28 cellular contexts compared by ENCODE assay signal in genomic region chr11:116547571-116547970, GRCh38.
"Had no signal": no experiment of that assay in that cellular context is flagged by ENCODE, and none has a peak within 500 bp of the region (broad histone marks: within the 10 kb centered on the region; RNA-seq: fewer than 3 reads in every experiment).

No MANE protein-coding gene starts in this region.

- H3K9me3 Mint-ChIP-seq: mesothelial cell of epicardium had no signal

- H3K4me3 ChIP-seq: left lung, lower lobe of right lung, pancreas, right atrium auricular region, right lobe of liver, skin epidermis, stomach, testis, thyroid gland, transverse colon, upper lobe of left lung, vagina had no signal

- H3K4me3 Mint-ChIP-seq: mesothelial cell of epicardium; naive B cell; natural killer cell; nephron progenitor cell; stimulated activated naive B cell treated with anti-CD40 and anti-IgM and Interleukin-4, amounts not matched to agents 10 μg/mL and 1 μg/mL and 100 μg/mL, for 72 hours had no signal

- H3K4me1 Mint-ChIP-seq: mesothelial cell of epicardium; naive B cell; natural killer cell; nephron progenitor cell; stimulated activated naive B cell treated with anti-CD40 and anti-IgM and Interleukin-4, amounts not matched to agents 10 μg/mL and 1 μg/mL and 100 μg/mL, for 72 hours had no signal

- DNase-seq: head of caudate nucleus; kidney glomerular epithelial cell; left cardiac atrium; left lung; lower lobe of right lung; mammary epithelial cell; mesenchymal stem cell; naive B cell; natural killer cell; nephron progenitor cell; pancreas; right lobe of liver; stimulated activated CD4-positive, alpha-beta T cell treated with anti-CD3 and anti-CD28 coated beads, Interleukin-12 subunit alpha, Interleukin-12 subunit beta, amount 100 ng/mL, for 4 hours; stimulated activated CD4-positive, alpha-beta T cell treated with anti-CD3 and anti-CD28 coated beads, Interleukin-15, amount 100 ng/mL, for 24 hours; stimulated activated CD4-positive, alpha-beta T cell treated with anti-CD3 and anti-CD28 coated beads, Interleukin-2, amount 100 ng/mL, for 24 hours; stimulated activated CD4-positive, alpha-beta T cell treated with anti-CD3 and anti-CD28 coated beads, Interleukin-4, amount 100 ng/mL, for 1 hour; stimulated activated naive B cell treated with anti-CD40 and anti-IgM and Interleukin-4, amounts not matched to agents 10 μg/mL and 1 μg/mL and 100 μg/mL, for 72 hours; stimulated activated naive CD8-positive, alpha-beta T cell treated with anti-CD3 and anti-CD28 coated beads, Interleukin-15, Interleukin-2, amounts not matched to agents 100 U/mL and 50 U/mL, for 24 hours; stomach; testis; thyroid gland; transverse colon; upper lobe of left lung had no signal

- H3K27ac Mint-ChIP-seq: mesothelial cell of epicardium; naive B cell; natural killer cell; nephron progenitor cell; progenitor cell of endocrine pancreas; stimulated activated naive B cell treated with anti-CD40 and anti-IgM and Interleukin-4, amounts not matched to agents 10 μg/mL and 1 μg/mL and 100 μg/mL, for 72 hours had no signal

- H3K4me1 ChIP-seq: left lung, lower lobe of right lung, pancreas, right atrium auricular region, right lobe of liver, stomach, testis, thyroid gland, transverse colon, upper lobe of left lung, vagina had no signal

- H3K36me3 Mint-ChIP-seq: mesothelial cell of epicardium, natural killer cell had no signal

- H3K36me3 ChIP-seq: left lung, lower lobe of right lung, pancreas, right atrium auricular region, right lobe of liver, stomach, thyroid gland, transverse colon, upper lobe of left lung, vagina had no signal

- H3K27me3 ChIP-seq: left lung, pancreas, right atrium auricular region, right lobe of liver, testis, thyroid gland, transverse colon, upper lobe of left lung, vagina had no signal

- H3K27ac ChIP-seq: left lung, lower lobe of right lung, pancreas, right atrium auricular region, right lobe of liver, skin epidermis, stomach, testis, thyroid gland, transverse colon, upper lobe of left lung, vagina had no signal

- H3K9me3 ChIP-seq: lower lobe of right lung, pancreas, right atrium auricular region, right lobe of liver, testis, thyroid gland, transverse colon, vagina had no signal
